Comparison of ENCODE assay signal across 22 cellular contexts in genomic region chr5:139396691-139397090, GRCh38. TPM values are rescaled to one million over a fixed set of nuclear protein-coding genes. Genes with fewer than 3 reads are reported as not detected.
DNase-seq lines count a peak whose midpoint lies in the region; ATAC-seq and TF ChIP-seq lines count a peak whose summit lies in the region.
"Had no signal": no experiment of that assay in that cellular context is flagged by ENCODE, and none has a peak within 500 bp of the region (broad histone marks: within the 10 kb centered on the region; RNA-seq: fewer than 3 reads in every experiment).

No MANE protein-coding gene starts in this region.

- peak overlapping the region; percentile 26 for H3K27ac Mint-ChIP-seq in activated T-helper 17 cell treated with anti-CD3 and anti-CD28 coated beads, Interleukin-2, amount 50 U/mL, for 72 hours

- peaks cover 22% of the 10 kb centered on the region for H3K4me1 Mint-ChIP-seq in activated T-helper 17 cell treated with anti-CD3 and anti-CD28 coated beads, Interleukin-2, amount 50 U/mL, for 72 hours

- H3K27ac ChIP-seq in heart left ventricle (peak overlapping the region in 11 of 12 donors; percentile 40 to 97 (median 93)), right atrium auricular region (peak overlapping the region; percentile 93 to 96), gastrocnemius medialis (peak overlapping the region; percentile 99 to 100 (median 100))
- H3K27ac ChIP-seq: KMS-11, PC-9 had no signal

- H3K4me3 ChIP-seq in heart left ventricle (no peak overlapping the region), right atrium auricular region (no peak overlapping the region), gastrocnemius medialis (peak overlapping the region in 1 of 4 donors; percentile 73)
- H3K4me3 ChIP-seq: PC-9 had no signal

- H3K36me3 ChIP-seq in heart left ventricle (peaks cover 0 to 21% (median 0%) of the 10 kb centered on the region in 9 donors), right atrium auricular region (no peaks in the 10 kb centered on the region), gastrocnemius medialis (no peaks in the 10 kb centered on the region)

- H3K4me1 ChIP-seq in heart left ventricle (peaks cover 5 to 61% (median 42%) of the 10 kb centered on the region in 12 donors), right atrium auricular region (peaks cover 0 to 55% of the 10 kb centered on the region in 2 donors), gastrocnemius medialis (peaks cover 31 to 38% of the 10 kb centered on the region in 2 donors)

- 60 to 73% (median 66%) methylated on average over 6 to 8 of the region's 8 CpGs for WGBS in heart left ventricle, 4 donors

- in situ Hi-C loops in gastrocnemius medialis (cut with MboI; ENCODE audit: low sequenced_read_pairs in 4 of 4): no loop called here

- H3K27me3 ChIP-seq in heart left ventricle (peaks cover 0 to 28% (median 0%) of the 10 kb centered on the region in 9 donors), right atrium auricular region (no peaks in the 10 kb centered on the region), gastrocnemius medialis (no peaks in the 10 kb centered on the region)

- H3K27me3 Mint-ChIP-seq in activated T-helper 17 cell treated with anti-CD3 and anti-CD28 coated beads, Interleukin-2, amount 50 U/mL, for 72 hours: no peaks in the 10 kb centered on the region
- H3K27me3 Mint-ChIP-seq: B cell; CD8-positive, alpha-beta memory T cell had no signal

- DNase-seq in heart left ventricle: no peak
- no peak for DNase-seq in Right ventricle myocardium superior
- DNase-seq in right atrium auricular region (ENCODE audit: low spot score): no peak
- no peak for DNase-seq in gastrocnemius medialis
- DNase-seq in activated naive CD4-positive, alpha-beta T cell (lab: John Stamatoyannopoulos, UW): no peak
- no peak for DNase-seq in NCI-H524 (lab: John Stamatoyannopoulos, UW)
- DNase-seq in A172 (ENCODE audit: low spot score): no peak
- DNase-seq: ACHN; CD8-positive, alpha-beta memory T cell; DND-41; GDM1; H9; NCI-H1105; NCI-H187; NCI-H2171; NCI-H446 treated with DMSO at 0.1 percent for 48 hours; NCI-H774; PC-9 had no signal

- TF ChIP-seq POLR2A in heart left ventricle (IDR thresholded peaks at IDR 0.05) (no peak), gastrocnemius medialis (IDR thresholded peaks at IDR 0.05) (no peak)

- intact Hi-C loops in heart left ventricle (cut with DNase I): loop anchor here in 1 of 10 donors (10.0 kb wide), 1 partner anchor 102 kb away; the partner anchor contains the start of gene MATR3
- intact Hi-C loops in Right ventricle myocardium superior (cut with DNase I): no loop called here
- intact Hi-C loops in gastrocnemius medialis (cut with DNase I; ENCODE audit: low total_unique reads): no loop called here

- no peak for ATAC-seq in heart left ventricle
- ATAC-seq in Right ventricle myocardium superior (ENCODE audit: poor library complexity): no peak
- ATAC-seq in activated T-helper 17 cell treated with anti-CD3 and anti-CD28 coated beads, Interleukin-2, amount 50 U/mL, for 72 hours (replicated peaks): no peak
- no peak for ATAC-seq in gastrocnemius medialis

- peak overlapping the region; percentile 59 for H3K4me3 Mint-ChIP-seq in activated T-helper 17 cell treated with anti-CD3 and anti-CD28 coated beads, Interleukin-2, amount 50 U/mL, for 72 hours

- H3K9me3 ChIP-seq in heart left ventricle (no peaks in the 10 kb centered on the region), right atrium auricular region (no peaks in the 10 kb centered on the region), gastrocnemius medialis (no peaks in the 10 kb centered on the region)

- TF ChIP-seq CTCF in heart left ventricle (IDR thresholded peaks at IDR 0.05) (no peak), right atrium auricular region (IDR thresholded peaks at IDR 0.05) (no peak), gastrocnemius medialis (IDR thresholded peaks at IDR 0.05 in 4 of 5, conservative IDR thresholded peaks at IDR 0.05 in 1 of 5) (no peak)

- H3K9me3 Mint-ChIP-seq in activated T-helper 17 cell treated with anti-CD3 and anti-CD28 coated beads, Interleukin-2, amount 50 U/mL, for 72 hours: no peaks in the 10 kb centered on the region
- H3K9me3 Mint-ChIP-seq: CD8-positive, alpha-beta memory T cell; H9 had no signal

- peaks cover 57% of the 10 kb centered on the region for H3K36me3 Mint-ChIP-seq in activated T-helper 17 cell treated with anti-CD3 and anti-CD28 coated beads, Interleukin-2, amount 50 U/mL, for 72 hours (ENCODE audit: low read depth)

RNA-seq across cellular contexts. Expression of gene PROB1, which starts 1.8 kb away (rescaled TPM):
- 10 to 100 TPM; 26.6 to 63.4 (median 38.1) TPM for total RNA-seq in heart left ventricle
- 10 to 100 TPM; 18.9 to 34.3 TPM for polyA plus RNA-seq in heart left ventricle
- total RNA-seq in Right ventricle myocardium superior: 50.3 TPM
- 1 to 10 TPM; 4.7 to 6.4 TPM for total RNA-seq in activated T-helper 17 cell treated with anti-CD3 and anti-CD28 coated beads, Interleukin-2, amount 50 U/mL, for 72 hours
- total RNA-seq in right atrium auricular region: 10 to 100 TPM; 15.8 to 28.6 TPM
- total RNA-seq in gastrocnemius medialis: 10 to 100 TPM; 26.8 to 81.4 (median 52.9) TPM
- 0.17 and 0.53 TPM in 2 replicates for total RNA-seq in A172 (2014; rRNA removed; shearing (Covaris generic))

RNA-seq across cellular contexts. Expression of gene MZB1, which starts 7.0 kb away (rescaled TPM):
- total RNA-seq in heart left ventricle: 1 to 10 TPM in 3 of 9 donors, under 1 TPM in 4, not detected in 2; 0.31 to 5.2 (median 0.97) TPM
- polyA plus RNA-seq in heart left ventricle: under 1 TPM; 0.33 to 0.72 TPM
- 0.70 TPM for total RNA-seq in Right ventricle myocardium superior
- 10 to 100 TPM; 39.9 to 55.2 TPM for total RNA-seq in activated T-helper 17 cell treated with anti-CD3 and anti-CD28 coated beads, Interleukin-2, amount 50 U/mL, for 72 hours
- 1 to 10 TPM in 1 of 2 donors, under 1 TPM in 1; 0.70 to 1.3 TPM for total RNA-seq in right atrium auricular region
- under 1 TPM in 1 of 4 donors, not detected in 3; 0.46 TPM for total RNA-seq in gastrocnemius medialis
- total RNA-seq in A172 (2014; rRNA removed; shearing (Covaris generic)): not detected in 2 replicates
- total RNA-seq: MCF 10A had no signal

RNA-seq across cellular contexts. Expression of gene SPATA24, which starts 7.2 kb away (rescaled TPM):
- total RNA-seq in heart left ventricle (10 to 100 TPM; 10.7 to 25.9 (median 16.0) TPM), Right ventricle myocardium superior (17.1 TPM), right atrium auricular region (10 to 100 TPM in 1 of 2 donors, 1 to 10 TPM in 1; 9.5 to 29.7 TPM), gastrocnemius medialis (10 to 100 TPM in 3 of 4 donors, 1 to 10 TPM in 1; 6.8 to 24.1 (median 12.5) TPM)
- 10 to 100 TPM; 12.6 to 37.8 TPM for polyA plus RNA-seq in heart left ventricle
- total RNA-seq in activated T-helper 17 cell treated with anti-CD3 and anti-CD28 coated beads, Interleukin-2, amount 50 U/mL, for 72 hours: 1 to 10 TPM; 5.6 to 9.2 TPM
- total RNA-seq in A172 (2014; rRNA removed; shearing (Covaris generic)): 9.9 and 18.7 TPM in 2 replicates

RNA-seq across cellular contexts. Expression of gene SLC23A1, which starts 13.6 kb away (rescaled TPM):
- total RNA-seq in heart left ventricle (not detected), Right ventricle myocardium superior (not detected), right atrium auricular region (not detected), gastrocnemius medialis (not detected)
- not detected for polyA plus RNA-seq in heart left ventricle
- total RNA-seq in activated T-helper 17 cell treated with anti-CD3 and anti-CD28 coated beads, Interleukin-2, amount 50 U/mL, for 72 hours: 1 to 10 TPM in 1 of 2 donors, under 1 TPM in 1; 0.95 to 1.6 TPM
- total RNA-seq in A172 (2014; rRNA removed; shearing (Covaris generic)): not detected in 2 replicates
- total RNA-seq: H9, MCF 10A had no signal
- polyA plus RNA-seq: CD8-positive, alpha-beta memory T cell had no signal

RNA-seq across cellular contexts. Expression of gene DNAJC18, which starts 42.6 kb away (rescaled TPM):
- total RNA-seq in heart left ventricle (10 to 100 TPM in 5 of 9 donors, 1 to 10 TPM in 4; 4.8 to 17.8 (median 14.2) TPM), Right ventricle myocardium superior (11.5 TPM), right atrium auricular region (1 to 10 TPM; 5.9 to 8.5 TPM), gastrocnemius medialis (10 to 100 TPM in 3 of 4 donors, 1 to 10 TPM in 1; 5.1 to 21.7 (median 13.3) TPM)
- 1 to 10 TPM; 4.0 to 4.7 TPM for polyA plus RNA-seq in heart left ventricle
- total RNA-seq in activated T-helper 17 cell treated with anti-CD3 and anti-CD28 coated beads, Interleukin-2, amount 50 U/mL, for 72 hours: 10 to 100 TPM; 23.4 to 41.5 TPM
- 6.4 and 8.2 TPM in 2 replicates for total RNA-seq in A172 (2014; rRNA removed; shearing (Covaris generic))

Comparison
In these comparisons a context has a peak if more than half of its experiments do, and no peak if none do; other contexts are left out.
1. RNA of gene MZB1, which starts 7.0 kb away (total RNA-seq): 39.9 to 55.2 TPM in activated T-helper 17 cell treated with anti-CD3 and anti-CD28 coated beads, Interleukin-2, amount 50 U/mL, for 72 hours; 0.70 to 1.3 TPM in right atrium auricular region, 0.31 to 5.2 TPM in heart left ventricle, 0.70 TPM in Right ventricle myocardium superior (single experiment), 0.46 TPM in gastrocnemius medialis and not detected in A172; every median in the first group is over 4 times any median in the second.
2. Peak in every context shown above with its lines, with median percentiles within 50 percentile points of each other: H3K27ac ChIP-seq.